In the genomic region with DNA sequence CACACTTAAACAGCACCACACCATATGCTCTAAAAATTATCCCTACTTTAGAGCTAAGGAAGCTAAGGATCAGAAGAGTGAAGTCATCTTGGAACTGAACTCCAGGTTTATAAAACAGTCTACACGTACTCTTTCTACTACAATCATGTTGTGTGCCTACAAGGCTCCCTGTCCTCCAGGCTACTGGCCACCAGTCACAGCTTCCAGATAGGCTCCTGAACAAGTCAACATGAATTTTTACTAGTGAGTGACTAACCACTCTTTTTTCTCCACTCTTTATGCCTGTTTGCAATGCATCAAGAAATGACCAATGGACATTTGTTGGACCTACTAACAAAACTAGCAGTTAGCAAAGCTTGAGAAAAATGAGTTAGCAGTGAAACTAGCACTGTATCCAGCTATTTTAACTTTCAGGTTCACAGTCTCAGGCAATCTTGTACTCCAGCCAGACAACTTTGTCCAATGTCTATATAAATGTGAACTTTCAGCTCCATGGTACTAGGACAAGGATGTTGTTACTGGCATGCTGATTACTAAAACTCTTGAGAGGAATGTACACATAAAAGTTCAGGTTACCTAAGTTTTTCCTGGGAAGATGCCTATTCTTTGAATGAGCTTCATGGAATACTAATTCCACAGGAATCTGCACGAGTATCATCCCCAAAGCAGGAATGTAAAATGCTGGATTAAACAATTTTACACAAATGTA, we compare ENCODE assay signal across 24 cellular contexts.
DNase-seq lines count a peak whose midpoint lies in the region; ATAC-seq and TF ChIP-seq lines count a peak whose summit lies in the region.
"Had no signal": no experiment of that assay in that cellular context is flagged by ENCODE, and none has a peak within 500 bp of the region (broad histone marks: within the 10 kb centered on the region; RNA-seq: fewer than 3 reads in every experiment).

No MANE protein-coding gene starts in this region.

- H3K9me3 ChIP-seq in osteoblast (ENCODE audit: low read depth, low read length) = no peaks in the 10 kb centered on the region
- H3K9me3 ChIP-seq: heart right ventricle, neutrophil, suprapubic skin had no signal

- no peaks in the 10 kb centered on the region for H3K36me3 ChIP-seq in osteoblast (ENCODE audit: insufficient read depth, low read length)
- H3K36me3 ChIP-seq: heart right ventricle, neutrophil, suprapubic skin had no signal

- peaks cover 12% of the 10 kb centered on the region for H4K20me1 ChIP-seq in osteoblast (ENCODE audit: insufficient read depth, low read length)

- no peak for ATAC-seq in HG03378 (IDR thresholded peaks at IDR 0.05; ENCODE audit: unreplicated experiment)
- ATAC-seq: activated T-helper 17 cell treated with anti-CD3 and anti-CD28 coated beads, Interleukin-2, amount 50 U/mL, for 72 hours; left cardiac atrium; stimulated activated memory B cell treated with anti-CD40 and anti-IgM and Interleukin-4, amounts not matched to agents 10 μg/mL and 1 μg/mL and 100 μg/mL, for 72 hours had no signal

- no peak for TF ChIP-seq CTCF in osteoblast (IDR thresholded peaks at IDR 0.05; ENCODE audit: extremely low read depth, low read depth, low read length)

- peak; percentile 52 for DNase-seq in EH (ENCODE audit: low read depth)
- peak; percentile 11 for DNase-seq in NCI-H226
- peak; percentile 41 for DNase-seq in fibroblast of peridontal ligament (ENCODE audit: extremely low read depth)
- peak; percentile 48 for DNase-seq in skeletal muscle cell (ENCODE audit: low read depth)
- DNase-seq in NCI-H187 treated with DMSO at 0.1 percent for 48 hours (lab: John Stamatoyannopoulos, UW) = no peak
- DNase-seq in osteoblast (ENCODE audit: insufficient read length, low spot score, missing footprints) = no peak
- DNase-seq: activated B cell treated with CpG ODN at 0.5 μM for 24 hours; activated CD4-positive, alpha-beta T cell treated with anti-CD3 and anti-CD28 coated beads, Interleukin-2, amount 50 U/mL, for 48 hours; activated CD8-positive, alpha-beta memory T cell treated with anti-CD3 and anti-CD28 coated beads, Interleukin-2, amount 50 U/mL, for 48 hours; anterior cingulate cortex; CD4-positive, CD25-positive, alpha-beta regulatory T cell; GOT3; heart right ventricle; left cardiac atrium; NCI-H1092 treated with DMSO at 0.1 percent for 48 hours; NCI-H2029 treated with DMSO at 0.1 percent for 48 hours; SIG-M5; stimulated activated CD4-positive, alpha-beta T cell treated with anti-CD3 and anti-CD28 coated beads, Interleukin-4, amount 100 ng/mL, for 1 hour; SW 1271 had no signal

- H3K79me2 ChIP-seq in osteoblast (ENCODE audit: insufficient read depth, low read length) = no peaks in the 10 kb centered on the region

- no peak overlapping the region for H3K4me2 ChIP-seq in osteoblast (ENCODE audit: insufficient read depth, low read length)

- H3K4me3 ChIP-seq in skeletal muscle cell (ENCODE audit: low read depth, low read length) (no peak overlapping the region), osteoblast (ENCODE audit: insufficient read depth, low read length) (no peak overlapping the region)
- H3K4me3 ChIP-seq: heart right ventricle, suprapubic skin had no signal

- peaks cover 32% of the 10 kb centered on the region for H3K4me1 ChIP-seq in osteoblast (ENCODE audit: insufficient read depth, low read length)

- H3K27me3 ChIP-seq in osteoblast (ENCODE audit: insufficient read depth, low read length) = no peaks in the 10 kb centered on the region
- H3K27me3 ChIP-seq: heart right ventricle, neutrophil, suprapubic skin had no signal

- H3K27ac ChIP-seq in osteoblast (ENCODE audit: low read depth, low read length) = no peak overlapping the region
- H3K27ac ChIP-seq: neutrophil, suprapubic skin had no signal

- no peak overlapping the region for H2AFZ ChIP-seq in osteoblast (ENCODE audit: low read length)

Comparison
In these comparisons a context has a peak if more than half of its experiments do, and no peak if none do; other contexts are left out.
1. DNase-seq: peak in EH (single experiment), NCI-H226 (single experiment), fibroblast of peridontal ligament (single experiment) and skeletal muscle cell (single experiment); none in NCI-H187 treated with DMSO at 0.1 percent for 48 hours (single experiment) and osteoblast (single experiment).